In genomic region chr15:99118258-99118632, GRCh38 we compare ENCODE assay signal across 24 cellular contexts. TPM values are rescaled to one million over a fixed set of nuclear protein-coding genes. Genes with fewer than 3 reads are reported as not detected.
DNase-seq lines count a peak whose midpoint lies in the region; ATAC-seq and TF ChIP-seq lines count a peak whose summit lies in the region.
"Had no signal": no experiment of that assay in that cellular context is flagged by ENCODE, and none has a peak within 500 bp of the region (broad histone marks: within the 10 kb centered on the region; RNA-seq: fewer than 3 reads in every experiment).

No MANE protein-coding gene starts in this region.

- H3K27me3 ChIP-seq in left ventricle myocardium inferior (ENCODE audit: low read depth), result no peaks in the 10 kb centered on the region
- H3K27me3 ChIP-seq in heart right ventricle, result no peaks in the 10 kb centered on the region
- no peaks in the 10 kb centered on the region for H3K27me3 ChIP-seq in aorta (ENCODE audit: control insufficient read depth in 1 of 2, insufficient read depth in 2 of 2, low read length in 1 of 2)
- H3K27me3 ChIP-seq: Peyer's patch had no signal

- no peak for ATAC-seq in heart right ventricle
- no peak for ATAC-seq in stimulated activated effector memory CD8-positive, alpha-beta T cell treated with anti-CD3 and anti-CD28 coated beads, Interleukin-12 subunit alpha, Interleukin-12 subunit beta, amount 100 ng/mL, for 72 hours
- ATAC-seq in aorta (ENCODE audit: low FRiP score), result no peak

- no peak overlapping the region for H3K4me3 Mint-ChIP-seq in neural crest cell
- no peak overlapping the region for H3K4me3 Mint-ChIP-seq in stimulated activated effector memory CD8-positive, alpha-beta T cell treated with anti-CD3 and anti-CD28 coated beads, Interleukin-12 subunit alpha, Interleukin-12 subunit beta, amount 100 ng/mL, for 72 hours
- H3K4me3 Mint-ChIP-seq: CD8-positive, alpha-beta memory T cell; H9 had no signal

- peaks cover 53% of the 10 kb centered on the region for H3K36me3 ChIP-seq in left ventricle myocardium inferior
- H3K36me3 ChIP-seq in heart right ventricle, result peaks cover 0 to 56% (median 0%) of the 10 kb centered on the region in 9 donors
- H3K36me3 ChIP-seq in aorta (ENCODE audit: control insufficient read depth in 1 of 2, insufficient read depth in 2 of 2, low read length in 1 of 2), result peaks cover 0 to 3% of the 10 kb centered on the region in 2 donors
- H3K36me3 ChIP-seq: Peyer's patch had no signal

- H3K9me3 Mint-ChIP-seq in neural crest cell, result no peaks in the 10 kb centered on the region
- no peaks in the 10 kb centered on the region for H3K9me3 Mint-ChIP-seq in stimulated activated effector memory CD8-positive, alpha-beta T cell treated with anti-CD3 and anti-CD28 coated beads, Interleukin-12 subunit alpha, Interleukin-12 subunit beta, amount 100 ng/mL, for 72 hours
- H3K9me3 Mint-ChIP-seq: CD8-positive, alpha-beta memory T cell; H9 had no signal

- intact Hi-C loops in left ventricle myocardium inferior (cut with micrococcal nuclease) (no loop called here), heart right ventricle (cut with DNase I) (no loop called here), aorta (cut with DNase I) (no loop called here)

- H3K4me1 ChIP-seq in left ventricle myocardium inferior, result peaks cover 79% of the 10 kb centered on the region
- peaks cover 10 to 83% (median 41%) of the 10 kb centered on the region in 9 donors for H3K4me1 ChIP-seq in heart right ventricle
- peaks cover 0 to 1% of the 10 kb centered on the region in 2 donors for H3K4me1 ChIP-seq in aorta (ENCODE audit: control insufficient read depth in 1 of 2, insufficient read depth in 2 of 2, low read length in 2 of 2)

- peaks cover 4% of the 10 kb centered on the region for H3K36me3 Mint-ChIP-seq in neural crest cell (ENCODE audit: low read depth)
- H3K36me3 Mint-ChIP-seq in stimulated activated effector memory CD8-positive, alpha-beta T cell treated with anti-CD3 and anti-CD28 coated beads, Interleukin-12 subunit alpha, Interleukin-12 subunit beta, amount 100 ng/mL, for 72 hours, result peaks cover 13% of the 10 kb centered on the region

- DNase-seq in left ventricle myocardium inferior (no peak), heart right ventricle (no peak), neural crest cell (ENCODE audit: low read depth, low spot score) (no peak), aorta (no peak), NCI-H1048 (lab: John Stamatoyannopoulos, UW) (no peak), C1 segment of cervical spinal cord (lab: John Stamatoyannopoulos, UW) (no peak), HK-2 (ENCODE audit: unreplicated experiment) (no peak)
- DNase-seq in stimulated activated effector memory CD8-positive, alpha-beta T cell treated with anti-CD3 and anti-CD28 coated beads, Interleukin-12 subunit alpha, Interleukin-12 subunit beta, amount 100 ng/mL, for 72 hours (ENCODE audit: low spot score in 2 of 2), result no peak
- DNase-seq: AML-193; Calu3; CD8-positive, alpha-beta memory T cell; GM23248; H9; KG1; NCI-H1105; NCI-H2081; NCI-H2171; NCI-H345; NCI-H524 had no signal

- 87 to 90% methylated on average over 7 of the region's 7 CpGs for WGBS in heart right ventricle, 2 donors
- WGBS in aorta, 2 donors, result 77 to 83% methylated on average over 7 of the region's 7 CpGs

- no peaks in the 10 kb centered on the region for H3K27me3 Mint-ChIP-seq in neural crest cell (ENCODE audit: low read depth)
- H3K27me3 Mint-ChIP-seq: CD8-positive, alpha-beta memory T cell had no signal

- no peak overlapping the region for H3K4me3 ChIP-seq in left ventricle myocardium inferior
- no peak overlapping the region for H3K4me3 ChIP-seq in heart right ventricle
- no peak overlapping the region for H3K4me3 ChIP-seq in aorta (ENCODE audit: low read length in 2 of 2)
- H3K4me3 ChIP-seq: GM23248, Peyer's patch had no signal

- peaks cover 9% of the 10 kb centered on the region for H3K4me1 Mint-ChIP-seq in neural crest cell
- H3K4me1 Mint-ChIP-seq in stimulated activated effector memory CD8-positive, alpha-beta T cell treated with anti-CD3 and anti-CD28 coated beads, Interleukin-12 subunit alpha, Interleukin-12 subunit beta, amount 100 ng/mL, for 72 hours, result no peaks in the 10 kb centered on the region

- peak overlapping the region; percentile 4 for H3K27ac ChIP-seq in left ventricle myocardium inferior (replicated peaks)
- H3K27ac ChIP-seq in heart right ventricle, result no peak overlapping the region
- peak overlapping the region; percentile 45 to 85 for H3K27ac ChIP-seq in aorta (ENCODE audit: low read depth in 1 of 2, low read length in 2 of 2)
- H3K27ac ChIP-seq: 22Rv1, C4-2B, GM23248, HL-60 had no signal

- no peaks in the 10 kb centered on the region for H3K9me3 ChIP-seq in left ventricle myocardium inferior (replicated peaks)
- no peaks in the 10 kb centered on the region for H3K9me3 ChIP-seq in heart right ventricle
- H3K9me3 ChIP-seq in aorta (ENCODE audit: control insufficient read depth, low read length), result no peaks in the 10 kb centered on the region
- H3K9me3 ChIP-seq: Peyer's patch had no signal

- peak overlapping the region; percentile 8 for H3K27ac Mint-ChIP-seq in neural crest cell (ENCODE audit: unreplicated experiment)
- peak overlapping the region; percentile 7 for H3K27ac Mint-ChIP-seq in stimulated activated effector memory CD8-positive, alpha-beta T cell treated with anti-CD3 and anti-CD28 coated beads, Interleukin-12 subunit alpha, Interleukin-12 subunit beta, amount 100 ng/mL, for 72 hours
- H3K27ac Mint-ChIP-seq: CD8-positive, alpha-beta memory T cell had no signal

- TF ChIP-seq CTCF in left ventricle myocardium inferior (IDR thresholded peaks at IDR 0.05; ENCODE audit: borderline replicate concordance) (no peak), heart right ventricle (IDR thresholded peaks at IDR 0.05) (no peak), neural crest cell (conservative IDR thresholded peaks at IDR 0.05) (no peak)

RNA-seq across cellular contexts. Expression of gene SYNM, which starts 13.4 kb away (rescaled TPM):
- total RNA-seq in left ventricle myocardium inferior, result 378 TPM
- 100 to 1,000 TPM; 256 to 456 (median 357) TPM for total RNA-seq in heart right ventricle
- polyA plus RNA-seq in heart right ventricle, result 100 to 1,000 TPM in 1 of 2 donors, 10 to 100 TPM in 1; 59.4 to 103 TPM
- 3.1 and 3.5 TPM in 2 replicates for total RNA-seq in neural crest cell
- 100 to 1,000 TPM in 1 of 2 donors, 10 to 100 TPM in 1; 81.9 to 103 TPM for total RNA-seq in aorta
- 10 to 100 TPM; 42.6 to 45.7 TPM for polyA plus RNA-seq in aorta
- total RNA-seq: HT-29 had no signal

Comparison
In these comparisons a context has a peak if more than half of its experiments do, and no peak if none do; other contexts are left out.
1. H3K27ac ChIP-seq: peak in left ventricle myocardium inferior (single experiment) and aorta (2 of 2); none in heart right ventricle (0 of 10).
2. RNA of gene SYNM, which starts 13.4 kb away (total RNA-seq): 378 TPM in left ventricle myocardium inferior (single experiment), 256 to 456 TPM in heart right ventricle and 81.9 to 103 TPM in aorta; 3.1 to 3.5 TPM in neural crest cell; every median in the first group is over 10 times any median in the second.